2 cellular contexts compared by ENCODE assay signal in genomic region chr3:53258600-53259426, GRCh38.
TF ChIP-seq lines count a peak whose summit lies in the region.

No MANE protein-coding gene starts in this region.

TF ChIP-seq in HEK293, 187 proteins besides CTCF, POLR2A, EP300 and RAD21:
- TF ChIP-seq, protein P1, sequence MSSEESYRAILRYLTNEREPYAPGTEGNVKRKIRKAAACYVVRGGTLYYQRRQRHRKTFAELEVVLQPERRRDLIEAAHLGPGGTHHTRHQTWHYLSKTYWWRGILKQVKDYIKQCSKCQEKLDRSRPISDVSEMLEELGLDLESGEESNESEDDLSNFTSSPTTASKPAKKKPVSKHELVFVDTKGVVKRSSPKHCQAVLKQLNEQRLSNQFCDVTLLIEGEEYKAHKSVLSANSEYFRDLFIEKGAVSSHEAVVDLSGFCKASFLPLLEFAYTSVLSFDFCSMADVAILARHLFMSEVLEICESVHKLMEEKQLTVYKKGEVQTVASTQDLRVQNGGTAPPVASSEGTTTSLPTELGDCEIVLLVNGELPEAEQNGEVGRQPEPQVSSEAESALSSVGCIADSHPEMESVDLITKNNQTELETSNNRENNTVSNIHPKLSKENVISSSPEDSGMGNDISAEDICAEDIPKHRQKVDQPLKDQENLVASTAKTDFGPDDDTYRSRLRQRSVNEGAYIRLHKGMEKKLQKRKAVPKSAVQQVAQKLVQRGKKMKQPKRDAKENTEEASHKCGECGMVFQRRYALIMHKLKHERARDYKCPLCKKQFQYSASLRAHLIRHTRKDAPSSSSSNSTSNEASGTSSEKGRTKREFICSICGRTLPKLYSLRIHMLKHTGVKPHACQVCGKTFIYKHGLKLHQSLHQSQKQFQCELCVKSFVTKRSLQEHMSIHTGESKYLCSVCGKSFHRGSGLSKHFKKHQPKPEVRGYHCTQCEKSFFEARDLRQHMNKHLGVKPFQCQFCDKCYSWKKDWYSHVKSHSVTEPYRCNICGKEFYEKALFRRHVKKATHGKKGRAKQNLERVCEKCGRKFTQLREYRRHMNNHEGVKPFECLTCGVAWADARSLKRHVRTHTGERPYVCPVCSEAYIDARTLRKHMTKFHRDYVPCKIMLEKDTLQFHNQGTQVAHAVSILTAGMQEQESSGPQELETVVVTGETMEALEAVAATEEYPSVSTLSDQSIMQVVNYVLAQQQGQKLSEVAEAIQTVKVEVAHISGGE (tag by site-specific recombination; conservative IDR thresholded peaks at IDR 0.05; ENCODE audit: low read depth) = no peak
- TF ChIP-seq ZBTB1 (tag by site-specific recombination; IDR thresholded peaks at IDR 0.05) = no peak
- TF ChIP-seq ZNF660 (tag by site-specific recombination; IDR thresholded peaks at IDR 0.05) = no peak
- peak; percentile 43; the same call in 1 of the 2 replicates for TF ChIP-seq PRDM10 (tag by site-specific recombination; IDR thresholded peaks at IDR 0.05)

TF ChIP-seq in H1, 55 proteins besides CTCF, POLR2A, EP300 and RAD21 (continued from another document):
- TF ChIP-seq, protein P2, sequence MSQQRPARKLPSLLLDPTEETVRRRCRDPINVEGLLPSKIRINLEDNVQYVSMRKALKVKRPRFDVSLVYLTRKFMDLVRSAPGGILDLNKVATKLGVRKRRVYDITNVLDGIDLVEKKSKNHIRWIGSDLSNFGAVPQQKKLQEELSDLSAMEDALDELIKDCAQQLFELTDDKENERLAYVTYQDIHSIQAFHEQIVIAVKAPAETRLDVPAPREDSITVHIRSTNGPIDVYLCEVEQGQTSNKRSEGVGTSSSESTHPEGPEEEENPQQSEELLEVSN (IDR thresholded peaks at IDR 0.05) = peak; percentile 72; the same call in 1 of the 2 replicates
- TF ChIP-seq, protein P3, sequence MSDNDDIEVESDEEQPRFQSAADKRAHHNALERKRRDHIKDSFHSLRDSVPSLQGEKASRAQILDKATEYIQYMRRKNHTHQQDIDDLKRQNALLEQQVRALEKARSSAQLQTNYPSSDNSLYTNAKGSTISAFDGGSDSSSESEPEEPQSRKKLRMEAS (IDR thresholded peaks at IDR 0.05) = peak; percentile 82
- TF ChIP-seq GTF2F1 (IDR thresholded peaks at IDR 0.05; ENCODE audit: borderline replicate concordance, low read depth, low read length) = no peak
